In genomic region chr1:216905052-216905580, GRCh38 we compare ENCODE assay signal across 23 cellular contexts.
DNase-seq lines count a peak whose midpoint lies in the region; FAIRE-seq lines count a peak whose summit lies in the region.
"Had no signal": no experiment of that assay in that cellular context is flagged by ENCODE, and none has a peak within 500 bp of the region (broad histone marks: within the 10 kb centered on the region; RNA-seq: fewer than 3 reads in every experiment).

No MANE protein-coding gene starts in this region.

- H3K27me3 ChIP-seq in HUES48 (ENCODE audit: control insufficient read depth, insufficient read depth, low read length) (no peaks in the 10 kb centered on the region), duodenal mucosa (ENCODE audit: control insufficient read depth in 1 of 2, insufficient read depth in 2 of 2, low read length in 2 of 2) (no peaks in the 10 kb centered on the region), small intestine (ENCODE audit: control insufficient read depth in 2 of 2, insufficient read depth in 2 of 2, low read length in 2 of 2) (no peaks in the 10 kb centered on the region)
- H3K27me3 ChIP-seq: MG63, SJCRH30 had no signal

- peak overlapping the region; percentile 72 for H3K27ac ChIP-seq in HUES48 (ENCODE audit: low read depth, low read length)
- H3K27ac ChIP-seq in duodenal mucosa (ENCODE audit: low read depth, low read length) = peak overlapping the region; percentile 71
- H3K27ac ChIP-seq in small intestine (ENCODE audit: low read depth in 1 of 2, low read length in 1 of 2) = peak overlapping the region; percentile 48 to 86
- H3K27ac ChIP-seq: SJCRH30 had no signal

- H3K36me3 ChIP-seq in HUES48 (ENCODE audit: control insufficient read depth, insufficient read depth, low read length) = no peaks in the 10 kb centered on the region
- H3K36me3 ChIP-seq in duodenal mucosa (ENCODE audit: control insufficient read depth in 1 of 2, insufficient read depth in 2 of 2, low read length in 2 of 2) = no peaks in the 10 kb centered on the region
- no peaks in the 10 kb centered on the region for H3K36me3 ChIP-seq in small intestine (ENCODE audit: control insufficient read depth in 2 of 2, insufficient read depth in 2 of 2, low read length in 2 of 2)
- H3K36me3 ChIP-seq: MG63, SJCRH30 had no signal

- H3K4me1 ChIP-seq in HUES48 (ENCODE audit: control insufficient read depth, insufficient read depth, low read length) (peaks cover 5% of the 10 kb centered on the region; the same call in 1 of the 2 replicates), duodenal mucosa (ENCODE audit: control insufficient read depth in 1 of 2, insufficient read depth in 2 of 2, low read length in 2 of 2) (peaks cover 20 to 42% of the 10 kb centered on the region in 2 donors), small intestine (ENCODE audit: control insufficient read depth in 2 of 2, insufficient read depth in 1 of 2, low read depth in 1 of 2, low read length in 1 of 2) (peaks cover 0 to 7% of the 10 kb centered on the region in 2 donors)
- H3K4me1 ChIP-seq: SJCRH30 had no signal

- H3K9me3 ChIP-seq in HUES48 (ENCODE audit: control insufficient read depth, insufficient read depth, low read length) = no peaks in the 10 kb centered on the region
- no peaks in the 10 kb centered on the region for H3K9me3 ChIP-seq in duodenal mucosa (ENCODE audit: control insufficient read depth in 1 of 2, low read length in 2 of 2)
- H3K9me3 ChIP-seq in small intestine (ENCODE audit: control insufficient read depth, low read depth) = no peaks in the 10 kb centered on the region
- H3K9me3 ChIP-seq: MG63, SJCRH30 had no signal

- DNase-seq in left kidney (ENCODE audit: low read depth, low spot score) (peak; percentile 69), small intestine (peak; percentile 97), DMS153 treated with DMSO at 0.1 percent for 48 hours (lab: John Stamatoyannopoulos, UW; ENCODE audit: unreplicated experiment) (no peak), NCI-H146 treated with DMSO at 0.1 percent for 48 hours (lab: John Stamatoyannopoulos, UW; ENCODE audit: unreplicated experiment) (no peak), midbrain (lab: John Stamatoyannopoulos, UW) (no peak)
- DNase-seq: CD4-positive, CD25-positive, alpha-beta regulatory T cell; COR-L47; DMS53; EL; GF-D8; Kasumi-1; MG63; NCI-H1417 treated with DMSO at 0.1 percent for 48 hours; NCI-H1930; NCI-H2227 treated with DMSO at 0.1 percent for 48 hours; NCI-H510A; NCI-H774 had no signal

- peak; percentile 39 for FAIRE-seq in small intestine (lab: Jason Lieb, UNC)
- FAIRE-seq: GM19239, HTR-8/SVneo, RCC 7860 had no signal

- 13 to 66% (median 50%) methylated on average over 8 of the region's 8 CpGs for WGBS in small intestine, 3 donors

- no peak overlapping the region for H3K9ac ChIP-seq in HUES48 (ENCODE audit: low read depth, low read length)
- H3K9ac ChIP-seq in duodenal mucosa (ENCODE audit: low read depth in 1 of 2, low read length in 2 of 2) = no peak overlapping the region

- no peak overlapping the region for H3K4me3 ChIP-seq in HUES48 (ENCODE audit: low read depth, low read length)
- peak overlapping the region; percentile 63 to 67 for H3K4me3 ChIP-seq in duodenal mucosa (ENCODE audit: low read depth in 1 of 2, low read length in 2 of 2)
- H3K4me3 ChIP-seq in small intestine (ENCODE audit: low read depth in 1 of 2, low read length in 2 of 2) = peak overlapping the region in 1 of 2 donors; percentile 50
- H3K4me3 ChIP-seq: MG63, SJCRH30 had no signal

Comparison
In these comparisons a context has a peak if more than half of its experiments do, and no peak if none do; other contexts are left out.
1. DNase-seq: peak in left kidney (single experiment) and small intestine (single experiment); none in DMS153 treated with DMSO at 0.1 percent for 48 hours (single experiment), NCI-H146 treated with DMSO at 0.1 percent for 48 hours (single experiment) and midbrain (single experiment).
2. Peak in every context shown above with its lines, with median percentiles within 50 percentile points of each other: H3K27ac ChIP-seq.